20 cellular contexts compared by ENCODE assay signal in the genomic region with DNA sequence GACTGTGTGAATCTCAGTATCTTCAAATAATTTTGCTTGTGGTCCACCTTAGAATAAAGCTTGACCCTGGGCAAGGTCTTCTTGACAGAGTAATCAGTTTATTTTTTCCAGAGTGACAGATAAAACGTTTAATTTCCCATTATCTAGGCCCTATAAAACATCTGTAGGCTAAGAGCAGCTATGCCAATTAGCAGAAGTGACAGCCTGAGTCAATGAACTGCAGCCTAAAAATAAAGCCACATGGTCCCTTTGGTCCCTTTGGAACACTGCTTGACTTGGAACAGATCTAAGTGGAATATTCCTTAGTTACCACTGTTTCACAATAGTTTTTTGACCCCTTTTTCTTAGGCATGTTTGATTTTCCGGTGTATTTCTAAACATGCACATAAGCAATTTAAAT. TPM values are rescaled to one million over a fixed set of nuclear protein-coding genes. Genes with fewer than 3 reads are reported as not detected.
"Had no signal": no experiment of that assay in that cellular context is flagged by ENCODE, and none has a peak within 500 bp of the region (broad histone marks: within the 10 kb centered on the region; RNA-seq: fewer than 3 reads in every experiment).

No MANE protein-coding gene starts in this region.

- ATAC-seq: activated CD8-positive, alpha-beta memory T cell treated with anti-CD3 and anti-CD28 coated beads, Interleukin-2, amount 10 ng/mL, durations not matched to agents 7 days and 5 days; T-cell had no signal

- H3K4me3 Mint-ChIP-seq: activated CD8-positive, alpha-beta memory T cell treated with anti-CD3 and anti-CD28 coated beads, Interleukin-2, amount 10 ng/mL, durations not matched to agents 7 days and 5 days; activated naive CD4-positive, alpha-beta T cell treated with anti-CD3 and anti-CD28 coated beads, Interleukin-2, amount 10 ng/mL, durations not matched to agents 7 days and 5 days; nephron; T-cell had no signal

- H3K27ac ChIP-seq: skin epidermis had no signal

- H3K4me1 Mint-ChIP-seq: activated CD8-positive, alpha-beta memory T cell treated with anti-CD3 and anti-CD28 coated beads, Interleukin-2, amount 10 ng/mL, durations not matched to agents 7 days and 5 days; activated naive CD4-positive, alpha-beta T cell treated with anti-CD3 and anti-CD28 coated beads, Interleukin-2, amount 10 ng/mL, durations not matched to agents 7 days and 5 days; T-cell had no signal

- H3K4me3 ChIP-seq: skin epidermis had no signal

- H3K27ac Mint-ChIP-seq: activated CD8-positive, alpha-beta memory T cell treated with anti-CD3 and anti-CD28 coated beads, Interleukin-2, amount 10 ng/mL, durations not matched to agents 7 days and 5 days; activated naive CD4-positive, alpha-beta T cell treated with anti-CD3 and anti-CD28 coated beads, Interleukin-2, amount 10 ng/mL, durations not matched to agents 7 days and 5 days; T-cell had no signal

- H3K9me3 Mint-ChIP-seq: activated naive CD4-positive, alpha-beta T cell treated with anti-CD3 and anti-CD28 coated beads, Interleukin-2, amount 10 ng/mL, durations not matched to agents 7 days and 5 days; nephron; T-cell had no signal

- H3K36me3 Mint-ChIP-seq: activated CD8-positive, alpha-beta memory T cell treated with anti-CD3 and anti-CD28 coated beads, Interleukin-2, amount 10 ng/mL, durations not matched to agents 7 days and 5 days; activated naive CD4-positive, alpha-beta T cell treated with anti-CD3 and anti-CD28 coated beads, Interleukin-2, amount 10 ng/mL, durations not matched to agents 7 days and 5 days; T-cell had no signal

- DNase-seq: activated CD4-positive, alpha-beta T cell treated with anti-CD3 and anti-CD28 coated beads, Interleukin-2, amount 50 U/mL, for 48 hours; activated CD8-positive, alpha-beta memory T cell treated with anti-CD3 and anti-CD28 coated beads, Interleukin-2, amount 10 ng/mL, durations not matched to agents 7 days and 5 days; activated naive CD4-positive, alpha-beta T cell treated with anti-CD3 and anti-CD28 coated beads, Interleukin-2, amount 10 ng/mL, durations not matched to agents 7 days and 5 days; activated T-cell treated with anti-CD3 and anti-CD28 coated beads, Interleukin-2, amount 50 U/mL, for 1 hour; hippocampal formation; nucleus accumbens; posterior cingulate gyrus; retina; stimulated activated CD4-positive, alpha-beta T cell treated with anti-CD3 and anti-CD28 coated beads, Interleukin-15, amount 100 ng/mL, for 24 hours; stimulated activated CD4-positive, alpha-beta T cell treated with anti-CD3 and anti-CD28 coated beads, Interleukin-4, amount 100 ng/mL, for 1 hour; stimulated activated naive CD4-positive, alpha-beta T cell; T-cell; T-helper 9 cell; trophoblast cell had no signal

RNA-seq across cellular contexts. Expression of a gene that starts 6.3 kb away (rescaled TPM):
- total RNA-seq: astrocyte, bronchial epithelial cell, dermis microvascular lymphatic vessel endothelial cell had no signal
- polyA plus RNA-seq: keratinocyte had no signal

RNA-seq across cellular contexts. Expression of a gene that starts 54.0 kb away (rescaled TPM):
- total RNA-seq: astrocyte, bronchial epithelial cell, dermis microvascular lymphatic vessel endothelial cell had no signal
